Comparison of ENCODE assay signal across 8 cellular contexts in the genomic region with DNA sequence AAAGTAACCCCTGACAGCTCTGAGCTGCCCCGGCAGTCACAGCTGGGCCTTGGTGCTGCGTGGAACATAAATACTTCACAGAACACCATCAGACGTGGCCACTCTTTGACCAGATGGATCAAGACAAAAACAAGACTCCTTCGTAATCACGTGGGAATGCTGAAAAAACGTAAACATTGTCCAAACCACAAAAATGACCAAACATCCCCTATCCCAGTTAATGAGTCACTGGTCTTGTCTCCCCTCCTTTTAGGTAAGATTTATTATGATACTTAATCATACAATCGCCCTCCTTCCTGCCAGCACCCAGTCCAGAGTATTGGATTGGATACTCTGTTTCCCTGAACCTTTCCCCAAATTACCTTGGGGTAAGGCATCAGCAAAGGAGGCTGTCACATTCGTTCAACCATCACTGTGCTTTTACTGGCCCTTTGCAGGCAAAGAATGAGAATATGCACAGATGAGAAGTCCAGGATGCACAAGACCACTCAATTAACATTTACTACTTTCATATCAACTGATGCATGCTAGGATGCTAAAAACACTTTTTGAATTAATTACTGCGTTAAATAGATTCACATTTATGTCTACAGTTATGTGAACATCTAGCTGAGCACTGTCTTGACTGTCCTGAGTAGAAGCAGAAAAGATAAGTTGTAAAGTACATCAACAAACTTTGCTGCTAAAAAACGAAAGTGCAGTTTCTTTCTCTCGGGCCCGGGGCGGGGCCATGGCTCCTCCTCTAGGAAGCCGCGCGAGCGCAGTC. TPM values are rescaled to one million over a fixed set of nuclear protein-coding genes. Genes with fewer than 3 reads are reported as not detected.
A peak's percentile ranks its signal among the peaks of the same experiment; 100 is the strongest.
DNase-seq lines count a peak whose midpoint lies in the region; TF ChIP-seq lines count a peak whose summit lies in the region.

No MANE protein-coding gene starts in this region.

- no peak overlapping the region for H2AK5ac ChIP-seq in mesenchymal stem cell (ENCODE audit: low read length, severe bottlenecking)

- H3K14ac ChIP-seq in mesenchymal stem cell (ENCODE audit: low read length in 2 of 2), result no peak overlapping the region

- H3K4me3 Mint-ChIP-seq in T-helper 2 cell treated with Interferon-gamma antibody and Interleukin-4, amounts not matched to agents 5 μg/mL and 100 μg/mL, for 36 hours, result peak overlapping the region; percentile 88

- no peak for DNase-seq in T-helper 2 cell treated with Interferon-gamma antibody and Interleukin-4, amounts not matched to agents 5 μg/mL and 100 μg/mL, for 36 hours (ENCODE audit: low spot score)
- no peak for DNase-seq in T-helper 2 cell
- peak; percentile 87 for DNase-seq in brain microvascular endothelial cell
- DNase-seq in mesenchymal stem cell, result peak; percentile 94
- no peak for DNase-seq in putamen (ENCODE audit: low spot score)
- no peak for DNase-seq in NCI-H2029 treated with DMSO at 0.1 percent for 48 hours (lab: John Stamatoyannopoulos, UW)
- DNase-seq in NCI-H1694 treated with DMSO at 0.1 percent for 48 hours (lab: John Stamatoyannopoulos, UW), result no peak

- 1% methylated on average over 16 of the region's 17 CpGs for WGBS in mesenchymal stem cell

- no peaks in the 10 kb centered on the region for H3K9me3 Mint-ChIP-seq in T-helper 2 cell treated with Interferon-gamma antibody and Interleukin-4, amounts not matched to agents 5 μg/mL and 100 μg/mL, for 36 hours

- H4K91ac ChIP-seq in mesenchymal stem cell (ENCODE audit: low read length), result no peak overlapping the region

- H3K4me1 Mint-ChIP-seq in T-helper 2 cell treated with Interferon-gamma antibody and Interleukin-4, amounts not matched to agents 5 μg/mL and 100 μg/mL, for 36 hours (ENCODE audit: low read depth), result peaks cover 21% of the 10 kb centered on the region

- H3K27me3 ChIP-seq in KMS-11 (ENCODE audit: insufficient read depth, low read depth) (no peaks in the 10 kb centered on the region), brain microvascular endothelial cell (replicated peaks) (no peaks in the 10 kb centered on the region), mesenchymal stem cell (ENCODE audit: control insufficient read depth in 1 of 2, insufficient read depth in 1 of 2, low read length in 2 of 2) (peaks cover 0 to 35% of the 10 kb centered on the region in 2 experiments)

- H4K8ac ChIP-seq in mesenchymal stem cell (ENCODE audit: low read length), result no peak overlapping the region

- H2BK120ac ChIP-seq in mesenchymal stem cell (ENCODE audit: low read depth, low read length), result no peak overlapping the region

- TF ChIP-seq CTCF in KMS-11 (conservative IDR thresholded peaks at IDR 0.05; ENCODE audit: low read depth, low read length) (no peak), brain microvascular endothelial cell (IDR thresholded peaks at IDR 0.05; ENCODE audit: low read depth, low read length, missing control alignments) (no peak)

- H3K9ac ChIP-seq in KMS-11 (peak overlapping the region; percentile 81; the same call in 1 of the 2 replicates), mesenchymal stem cell (ENCODE audit: low read length) (peak overlapping the region; percentile 90)

- no peak overlapping the region for H2BK12ac ChIP-seq in mesenchymal stem cell (ENCODE audit: low read length in 2 of 2)

- H3K23ac ChIP-seq in mesenchymal stem cell (ENCODE audit: low read length in 2 of 2), result no peak overlapping the region

- H2AFZ ChIP-seq in KMS-11 (ENCODE audit: low read depth), result peak overlapping the region; percentile 65; the same call in 1 of the 2 replicates
- H2AFZ ChIP-seq in mesenchymal stem cell (ENCODE audit: low read depth, low read length), result peak overlapping the region; percentile 27

- H3K27ac ChIP-seq in KMS-11, result peak overlapping the region; percentile 87; the same call in 1 of the 2 replicates
- peak overlapping the region; percentile 90 for H3K27ac ChIP-seq in brain microvascular endothelial cell
- H3K27ac ChIP-seq in mesenchymal stem cell (ENCODE audit: low read length, poor library complexity, severe bottlenecking), result peak overlapping the region; percentile 95

- H3K36me3 Mint-ChIP-seq in T-helper 2 cell treated with Interferon-gamma antibody and Interleukin-4, amounts not matched to agents 5 μg/mL and 100 μg/mL, for 36 hours (ENCODE audit: low read depth), result peaks cover 17% of the 10 kb centered on the region

- H3K4me2 ChIP-seq in KMS-11 (peak overlapping the region; percentile 83), mesenchymal stem cell (ENCODE audit: low read length, poor library complexity, severe bottlenecking) (peak overlapping the region; percentile 22)

- peak overlapping the region in 1 of 2 experiments; percentile 91 for H3K4ac ChIP-seq in mesenchymal stem cell (ENCODE audit: low read depth in 1 of 2, low read length in 2 of 2)

- no peak overlapping the region for H3K18ac ChIP-seq in mesenchymal stem cell (ENCODE audit: low read depth in 1 of 2, low read length in 2 of 2)

- H2BK5ac ChIP-seq in mesenchymal stem cell (ENCODE audit: low read depth, low read length, poor library complexity, severe bottlenecking), result no peak overlapping the region

- H3K27ac Mint-ChIP-seq in T-helper 2 cell treated with Interferon-gamma antibody and Interleukin-4, amounts not matched to agents 5 μg/mL and 100 μg/mL, for 36 hours, result peak overlapping the region; percentile 95

- no peak overlapping the region for H2BK15ac ChIP-seq in mesenchymal stem cell (ENCODE audit: low read depth, poor library complexity, severe bottlenecking)

- no peaks in the 10 kb centered on the region for H3K36me3 ChIP-seq in KMS-11 (ENCODE audit: insufficient read depth)
- H3K36me3 ChIP-seq in brain microvascular endothelial cell (replicated peaks), result no peaks in the 10 kb centered on the region
- H3K36me3 ChIP-seq in mesenchymal stem cell (ENCODE audit: control insufficient read depth in 1 of 2, insufficient read depth in 2 of 2, low read depth in 1 of 2, low read length in 2 of 2), result peaks cover 0 to 3% of the 10 kb centered on the region in 2 experiments

- H3K9me3 ChIP-seq in mesenchymal stem cell (ENCODE audit: control insufficient read depth, low read length), result no peaks in the 10 kb centered on the region

- in situ Hi-C loops in brain microvascular endothelial cell (cut with HindIII; ENCODE audit: low pct_ligation_motif_present, low sequenced_read_pairs), result no loop called here

- H3K4me3 ChIP-seq in KMS-11 (IDR thresholded peaks at IDR 0.05; ENCODE audit: insufficient read depth, low read depth, low read length), result no peak overlapping the region
- peak overlapping the region; percentile 54 for H3K4me3 ChIP-seq in brain microvascular endothelial cell (ENCODE audit: low read depth, low read length)
- H3K4me3 ChIP-seq in mesenchymal stem cell (ENCODE audit: insufficient read depth in 1 of 2, low read depth in 1 of 2, low read length in 2 of 2), result peak overlapping the region in 1 of 2 experiments; percentile 87

- H3K4me1 ChIP-seq in KMS-11 (ENCODE audit: low read depth, poor library complexity, severe bottlenecking) (peaks cover 13% of the 10 kb centered on the region), mesenchymal stem cell (ENCODE audit: control insufficient read depth, insufficient read depth, low read depth, low read length) (no peaks in the 10 kb centered on the region)

- H4K20me1 ChIP-seq in KMS-11 (ENCODE audit: insufficient read depth), result no peaks in the 10 kb centered on the region

- H3K27me3 Mint-ChIP-seq in T-helper 2 cell treated with Interferon-gamma antibody and Interleukin-4, amounts not matched to agents 5 μg/mL and 100 μg/mL, for 36 hours (ENCODE audit: low read depth), result no peaks in the 10 kb centered on the region

- H3K79me2 ChIP-seq in KMS-11 (ENCODE audit: insufficient read depth, low read depth), result peaks cover 5% of the 10 kb centered on the region

- no peaks in the 10 kb centered on the region for H3K79me1 ChIP-seq in mesenchymal stem cell (replicated peaks; ENCODE audit: low read length, poor library complexity, severe bottlenecking)

RNA-seq across cellular contexts. Expression of a gene that starts 0.5 kb away (rescaled TPM):
- polyA plus RNA-seq in mesenchymal stem cell (2013, experiment 1 of 2), result 0.86 TPM
- polyA plus RNA-seq in mesenchymal stem cell (2013, experiment 2 of 2), result 0.79 TPM

RNA-seq across cellular contexts. Expression of a gene that starts 36.5 kb away (rescaled TPM):
- 23.9 TPM for polyA plus RNA-seq in mesenchymal stem cell (2013, experiment 1 of 2)
- polyA plus RNA-seq in mesenchymal stem cell (2013, experiment 2 of 2), result 25.8 TPM

Comparison
In these comparisons a context has a peak if more than half of its experiments do, and no peak if none do; other contexts are left out.
1. DNase-seq: peak in brain microvascular endothelial cell (single experiment) and mesenchymal stem cell (single experiment); none in T-helper 2 cell treated with Interferon-gamma antibody and Interleukin-4, amounts not matched to agents 5 μg/mL and 100 μg/mL, for 36 hours (single experiment), T-helper 2 cell (0 of 5), putamen (single experiment), NCI-H2029 treated with DMSO at 0.1 percent for 48 hours (single experiment) and NCI-H1694 treated with DMSO at 0.1 percent for 48 hours (single experiment).
2. Peak in every context shown above with its lines, with median percentiles within 50 percentile points of each other: H3K27ac ChIP-seq.